In the genomic region with DNA sequence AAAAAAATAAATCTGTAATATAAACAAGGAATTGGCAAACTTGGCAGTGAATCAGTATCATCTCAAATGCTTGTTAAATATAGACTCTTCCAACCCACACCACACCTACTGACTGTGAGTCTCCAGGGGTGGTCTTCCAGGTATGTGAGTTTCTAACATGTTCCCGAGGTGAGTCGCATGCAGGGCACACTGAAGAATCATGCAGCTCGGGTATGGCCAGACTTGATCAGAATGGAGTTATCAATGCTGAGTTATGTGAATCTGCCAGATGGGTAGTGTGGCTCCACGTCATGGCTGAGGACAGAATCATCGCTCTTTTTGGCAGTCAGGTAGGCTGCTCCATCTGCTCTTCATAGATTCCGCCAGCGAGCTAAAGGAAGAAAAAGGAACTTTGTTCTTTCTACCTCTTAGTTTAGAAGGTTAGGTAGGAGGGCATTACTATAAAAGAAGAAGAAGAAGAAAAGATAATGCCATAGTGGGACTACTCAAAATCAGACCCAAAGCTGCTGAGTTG, we compare ENCODE assay signal across 18 cellular contexts.
DNase-seq lines count a peak whose midpoint lies in the region; ATAC-seq and TF ChIP-seq lines count a peak whose summit lies in the region.
"Had no signal": no experiment of that assay in that cellular context is flagged by ENCODE, and none has a peak within 500 bp of the region (broad histone marks: within the 10 kb centered on the region; RNA-seq: fewer than 3 reads in every experiment).

No MANE protein-coding gene starts in this region.

- peaks cover 14% of the 10 kb centered on the region for H3K4me1 Mint-ChIP-seq in WTC11
- H3K4me1 Mint-ChIP-seq in stimulated activated memory B cell treated with anti-CD40 and anti-IgM and Interleukin-4, amounts not matched to agents 10 μg/mL and 1 μg/mL and 100 μg/mL, for 72 hours: no peaks in the 10 kb centered on the region
- no peaks in the 10 kb centered on the region for H3K4me1 Mint-ChIP-seq in stimulated activated naive CD8-positive, alpha-beta T cell treated with anti-CD3 and anti-CD28 coated beads, Interleukin-15, amount 100 ng/mL, for 72 hours
- H3K4me1 Mint-ChIP-seq: B cell had no signal

- H3K36me3 Mint-ChIP-seq in WTC11: no peaks in the 10 kb centered on the region
- H3K36me3 Mint-ChIP-seq in stimulated activated memory B cell treated with anti-CD40 and anti-IgM and Interleukin-4, amounts not matched to agents 10 μg/mL and 1 μg/mL and 100 μg/mL, for 72 hours: no peaks in the 10 kb centered on the region

- H3K4me3 Mint-ChIP-seq in WTC11: no peak overlapping the region
- H3K4me3 Mint-ChIP-seq in stimulated activated memory B cell treated with anti-CD40 and anti-IgM and Interleukin-4, amounts not matched to agents 10 μg/mL and 1 μg/mL and 100 μg/mL, for 72 hours: no peak overlapping the region
- no peak overlapping the region for H3K4me3 Mint-ChIP-seq in stimulated activated naive CD8-positive, alpha-beta T cell treated with anti-CD3 and anti-CD28 coated beads, Interleukin-15, amount 100 ng/mL, for 72 hours
- H3K4me3 Mint-ChIP-seq: B cell, GM23338 had no signal

- TF ChIP-seq CTCF in WTC11 (IDR thresholded peaks at IDR 0.05): no peak

- H3K27me3 Mint-ChIP-seq in WTC11 (ENCODE audit: low read depth): no peaks in the 10 kb centered on the region
- peaks cover 13% of the 10 kb centered on the region for H3K27me3 Mint-ChIP-seq in stimulated activated memory B cell treated with anti-CD40 and anti-IgM and Interleukin-4, amounts not matched to agents 10 μg/mL and 1 μg/mL and 100 μg/mL, for 72 hours
- H3K27me3 Mint-ChIP-seq in stimulated activated naive CD8-positive, alpha-beta T cell treated with anti-CD3 and anti-CD28 coated beads, Interleukin-15, amount 100 ng/mL, for 72 hours: no peaks in the 10 kb centered on the region
- H3K27me3 Mint-ChIP-seq: B cell had no signal

- POLR2A ChIA-PET in WTC11 (lab: Charles Lee): no interaction called here

- DNase-seq in DMS 273 (lab: John Stamatoyannopoulos, UW; ENCODE audit: unreplicated experiment): peak; percentile 50
- no peak for DNase-seq in DMS 273 treated with DMSO at 0.1 percent for 48 hours (lab: John Stamatoyannopoulos, UW)
- DNase-seq in WTC11 (ENCODE audit: low spot score): no peak
- DNase-seq in inferior parietal cortex (ENCODE audit: extremely low spot score): peak; percentile 12
- no peak for DNase-seq in effector CD4-positive, alpha-beta T cell
- DNase-seq in stimulated activated naive CD8-positive, alpha-beta T cell treated with anti-CD3 and anti-CD28 coated beads, Interleukin-15, amount 100 ng/mL, for 72 hours: no peak
- DNase-seq in ureter (ENCODE audit: low spot score): no peak
- DNase-seq: EL, KG1, MV-4-11, NCI-H2171 treated with DMSO at 0.1 percent for 48 hours, OCI-M1, RPMI8226, SIG-M5 had no signal

- CTCF ChIA-PET in WTC11 (lab: Charles Lee): no interaction called here

- peak overlapping the region; percentile 4; the same call in 1 of the 2 replicates for H3K27ac Mint-ChIP-seq in WTC11
- H3K27ac Mint-ChIP-seq in stimulated activated memory B cell treated with anti-CD40 and anti-IgM and Interleukin-4, amounts not matched to agents 10 μg/mL and 1 μg/mL and 100 μg/mL, for 72 hours: no peak overlapping the region
- no peak overlapping the region for H3K27ac Mint-ChIP-seq in stimulated activated naive CD8-positive, alpha-beta T cell treated with anti-CD3 and anti-CD28 coated beads, Interleukin-15, amount 100 ng/mL, for 72 hours
- H3K27ac Mint-ChIP-seq: B cell, GM23338 had no signal

- no peak for ATAC-seq in WTC11
- ATAC-seq in stimulated activated memory B cell treated with anti-CD40 and anti-IgM and Interleukin-4, amounts not matched to agents 10 μg/mL and 1 μg/mL and 100 μg/mL, for 72 hours: no peak
- ATAC-seq in stimulated activated naive CD8-positive, alpha-beta T cell treated with anti-CD3 and anti-CD28 coated beads, Interleukin-15, amount 100 ng/mL, for 72 hours: no peak
- ATAC-seq: GM12878, GM23338 had no signal

- H3K9me3 Mint-ChIP-seq in WTC11: no peaks in the 10 kb centered on the region
- H3K9me3 Mint-ChIP-seq in stimulated activated memory B cell treated with anti-CD40 and anti-IgM and Interleukin-4, amounts not matched to agents 10 μg/mL and 1 μg/mL and 100 μg/mL, for 72 hours: no peaks in the 10 kb centered on the region
- H3K9me3 Mint-ChIP-seq in stimulated activated naive CD8-positive, alpha-beta T cell treated with anti-CD3 and anti-CD28 coated beads, Interleukin-15, amount 100 ng/mL, for 72 hours: no peaks in the 10 kb centered on the region
- H3K9me3 Mint-ChIP-seq: GM23338 had no signal

TF ChIP-seq in WTC11, 78 proteins besides CTCF, POLR2A, EP300 and RAD21:
- TF ChIP-seq CREB1 (CRISPR knock-in tag; IDR thresholded peaks at IDR 0.05) (no peak), SMAD3 (CRISPR knock-in tag; IDR thresholded peaks at IDR 0.05; ENCODE audit: borderline replicate concordance) (no peak), ZNF219 (CRISPR knock-in tag; IDR thresholded peaks at IDR 0.05; ENCODE audit: borderline replicate concordance) (no peak), OVOL2 (CRISPR knock-in tag; IDR thresholded peaks at IDR 0.05; ENCODE audit: borderline replicate concordance) (no peak), ATF1 (CRISPR knock-in tag; IDR thresholded peaks at IDR 0.05) (no peak), FOXP1 (CRISPR knock-in tag; IDR thresholded peaks at IDR 0.05; ENCODE audit: borderline replicate concordance) (no peak), MYBL2 (CRISPR knock-in tag; IDR thresholded peaks at IDR 0.05) (no peak), ZNF396 (CRISPR knock-in tag; IDR thresholded peaks at IDR 0.05; ENCODE audit: borderline replicate concordance) (no peak)
- TF ChIP-seq, protein P1, sequence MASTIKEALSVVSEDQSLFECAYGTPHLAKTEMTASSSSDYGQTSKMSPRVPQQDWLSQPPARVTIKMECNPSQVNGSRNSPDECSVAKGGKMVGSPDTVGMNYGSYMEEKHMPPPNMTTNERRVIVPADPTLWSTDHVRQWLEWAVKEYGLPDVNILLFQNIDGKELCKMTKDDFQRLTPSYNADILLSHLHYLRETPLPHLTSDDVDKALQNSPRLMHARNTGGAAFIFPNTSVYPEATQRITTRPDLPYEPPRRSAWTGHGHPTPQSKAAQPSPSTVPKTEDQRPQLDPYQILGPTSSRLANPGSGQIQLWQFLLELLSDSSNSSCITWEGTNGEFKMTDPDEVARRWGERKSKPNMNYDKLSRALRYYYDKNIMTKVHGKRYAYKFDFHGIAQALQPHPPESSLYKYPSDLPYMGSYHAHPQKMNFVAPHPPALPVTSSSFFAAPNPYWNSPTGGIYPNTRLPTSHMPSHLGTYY (CRISPR knock-in tag; IDR thresholded peaks at IDR 0.05): no peak
- TF ChIP-seq, protein P2, sequence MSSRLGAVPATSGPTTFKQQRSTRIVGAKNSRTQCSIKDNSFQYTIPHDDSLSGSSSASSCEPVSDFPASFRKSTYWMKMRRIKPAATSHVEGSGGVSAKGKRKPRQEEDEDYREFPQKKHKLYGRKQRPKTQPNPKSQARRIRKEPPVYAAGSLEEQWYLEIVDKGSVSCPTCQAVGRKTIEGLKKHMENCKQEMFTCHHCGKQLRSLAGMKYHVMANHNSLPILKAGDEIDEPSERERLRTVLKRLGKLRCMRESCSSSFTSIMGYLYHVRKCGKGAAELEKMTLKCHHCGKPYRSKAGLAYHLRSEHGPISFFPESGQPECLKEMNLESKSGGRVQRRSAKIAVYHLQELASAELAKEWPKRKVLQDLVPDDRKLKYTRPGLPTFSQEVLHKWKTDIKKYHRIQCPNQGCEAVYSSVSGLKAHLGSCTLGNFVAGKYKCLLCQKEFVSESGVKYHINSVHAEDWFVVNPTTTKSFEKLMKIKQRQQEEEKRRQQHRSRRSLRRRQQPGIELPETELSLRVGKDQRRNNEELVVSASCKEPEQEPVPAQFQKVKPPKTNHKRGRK (CRISPR knock-in tag; IDR thresholded peaks at IDR 0.05; ENCODE audit: borderline replicate concordance): no peak
- TF ChIP-seq, protein P3, sequence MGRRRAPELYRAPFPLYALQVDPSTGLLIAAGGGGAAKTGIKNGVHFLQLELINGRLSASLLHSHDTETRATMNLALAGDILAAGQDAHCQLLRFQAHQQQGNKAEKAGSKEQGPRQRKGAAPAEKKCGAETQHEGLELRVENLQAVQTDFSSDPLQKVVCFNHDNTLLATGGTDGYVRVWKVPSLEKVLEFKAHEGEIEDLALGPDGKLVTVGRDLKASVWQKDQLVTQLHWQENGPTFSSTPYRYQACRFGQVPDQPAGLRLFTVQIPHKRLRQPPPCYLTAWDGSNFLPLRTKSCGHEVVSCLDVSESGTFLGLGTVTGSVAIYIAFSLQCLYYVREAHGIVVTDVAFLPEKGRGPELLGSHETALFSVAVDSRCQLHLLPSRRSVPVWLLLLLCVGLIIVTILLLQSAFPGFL (CRISPR knock-in tag; IDR thresholded peaks at IDR 0.05; ENCODE audit: borderline replicate concordance): no peak
- TF ChIP-seq, protein P4, sequence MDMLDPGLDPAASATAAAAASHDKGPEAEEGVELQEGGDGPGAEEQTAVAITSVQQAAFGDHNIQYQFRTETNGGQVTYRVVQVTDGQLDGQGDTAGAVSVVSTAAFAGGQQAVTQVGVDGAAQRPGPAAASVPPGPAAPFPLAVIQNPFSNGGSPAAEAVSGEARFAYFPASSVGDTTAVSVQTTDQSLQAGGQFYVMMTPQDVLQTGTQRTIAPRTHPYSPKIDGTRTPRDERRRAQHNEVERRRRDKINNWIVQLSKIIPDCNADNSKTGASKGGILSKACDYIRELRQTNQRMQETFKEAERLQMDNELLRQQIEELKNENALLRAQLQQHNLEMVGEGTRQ (CRISPR knock-in tag; IDR thresholded peaks at IDR 0.05): no peak
TF ChIP-seq in WTC11: peak in this region for 0.

Comparison
In these comparisons a context has a peak if more than half of its experiments do, and no peak if none do; other contexts are left out.
1. DNase-seq: peak in DMS 273 (single experiment) and inferior parietal cortex (single experiment); none in DMS 273 treated with DMSO at 0.1 percent for 48 hours (single experiment), WTC11 (single experiment), effector CD4-positive, alpha-beta T cell (single experiment), stimulated activated naive CD8-positive, alpha-beta T cell treated with anti-CD3 and anti-CD28 coated beads, Interleukin-15, amount 100 ng/mL, for 72 hours (0 of 2) and ureter (single experiment).